ENCODE assay signal across 15 cellular contexts in the genomic region with DNA sequence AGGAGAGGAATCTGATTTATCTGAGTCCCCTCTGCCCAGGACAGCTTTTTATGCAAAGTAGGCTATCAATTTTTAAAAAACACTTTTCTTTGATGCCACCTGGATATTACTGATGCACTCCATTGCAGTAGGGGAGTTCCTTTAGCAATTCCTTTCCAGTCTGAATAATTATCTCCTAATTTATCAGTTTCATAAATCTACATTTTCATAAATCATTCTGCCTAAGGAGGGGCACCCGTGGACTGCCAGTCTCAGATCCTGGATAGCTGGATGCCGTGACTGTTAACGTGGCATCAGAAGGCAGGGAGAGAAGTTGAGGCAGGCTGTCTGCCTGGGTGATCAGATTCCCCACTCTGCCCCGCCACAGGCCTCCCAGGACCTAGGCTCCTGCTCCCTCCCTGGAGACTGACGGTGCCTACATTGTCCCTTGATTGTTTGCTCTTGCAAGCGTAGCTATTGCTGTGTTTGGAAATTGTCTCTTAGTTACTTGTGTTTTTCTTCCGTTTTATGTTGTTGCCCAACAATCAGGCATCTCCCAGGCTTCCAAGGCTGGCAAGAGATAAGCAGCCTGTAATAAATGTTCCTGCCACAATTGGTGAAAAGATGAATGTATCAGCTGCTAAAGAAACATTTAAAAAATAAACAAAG.
DNase-seq lines count a peak whose midpoint lies in the region; ATAC-seq and TF ChIP-seq lines count a peak whose summit lies in the region.
"Had no signal": no experiment of that assay in that cellular context is flagged by ENCODE, and none has a peak within 500 bp of the region (broad histone marks: within the 10 kb centered on the region; RNA-seq: fewer than 3 reads in every experiment).

No MANE protein-coding gene starts in this region.

- no peaks in the 10 kb centered on the region for H3K27me3 ChIP-seq in SK-N-SH (ENCODE audit: insufficient read depth)
- H3K27me3 ChIP-seq: SJCRH30 had no signal

- peaks cover 17% of the 10 kb centered on the region for H3K36me3 Mint-ChIP-seq in type B pancreatic cell
- H3K36me3 Mint-ChIP-seq: stimulated activated effector memory CD8-positive, alpha-beta T cell treated with anti-CD3 and anti-CD28 coated beads, Interleukin-12 subunit alpha, Interleukin-12 subunit beta, amount 100 ng/mL, for 72 hours had no signal

- no peak overlapping the region for H3K9ac ChIP-seq in SK-N-SH

- TF ChIP-seq RAD21 in SK-N-SH (IDR thresholded peaks at IDR 0.05; ENCODE audit: low read length): no peak

- no peaks in the 10 kb centered on the region for H3K79me2 ChIP-seq in SK-N-SH (ENCODE audit: insufficient read depth)

- H3K4me1 ChIP-seq in SK-N-SH (ENCODE audit: control insufficient read depth in 1 of 2, insufficient read depth in 2 of 2, low read depth in 1 of 2, low read length in 1 of 2): peaks cover 4 to 27% of the 10 kb centered on the region in 2 experiments; a peak in 2 of 4 replicates

- peak overlapping the region; percentile 6 for H3K4me3 Mint-ChIP-seq in type B pancreatic cell
- H3K4me3 Mint-ChIP-seq: naive thymus-derived CD8-positive, alpha-beta T cell; stimulated activated effector memory CD8-positive, alpha-beta T cell treated with anti-CD3 and anti-CD28 coated beads, Interleukin-12 subunit alpha, Interleukin-12 subunit beta, amount 100 ng/mL, for 72 hours had no signal

- DNase-seq in SK-N-SH: peak; percentile 45
- DNase-seq in choroid plexus epithelial cell (ENCODE audit: low read depth): peak; percentile 57
- peak; percentile 41 for DNase-seq in left kidney (ENCODE audit: low read depth, low spot score)
- DNase-seq in type B pancreatic cell (ENCODE audit: extremely low spot score, unreplicated experiment): no peak
- DNase-seq in amniotic stem cell (lab: John Stamatoyannopoulos, UW): no peak
- no peak for DNase-seq in SKM-1 treated with dmso at 0.1 percent for 144 hours (lab: John Stamatoyannopoulos, UW; ENCODE audit: unreplicated experiment)
- DNase-seq in activated CD8-positive, alpha-beta memory T cell treated with anti-CD3 and anti-CD28 coated beads, Interleukin-2, amount 50 U/mL, for 48 hours: no peak
- DNase-seq: ACHN; activated gamma-delta T cell treated with Interleukin-2 at 50 U/mL for 16 hours; effector CD8-positive, alpha-beta T cell; naive thymus-derived CD8-positive, alpha-beta T cell; SJCRH30; stimulated activated CD4-positive, alpha-beta T cell treated with anti-CD3 and anti-CD28 coated beads, Interleukin-15, amount 100 ng/mL, for 24 hours had no signal

- no peaks in the 10 kb centered on the region for H3K36me3 ChIP-seq in SK-N-SH (replicated peaks in 1 of 2; ENCODE audit: control insufficient read depth in 1 of 2, insufficient read depth in 2 of 2, low read length in 1 of 2)
- H3K36me3 ChIP-seq: SJCRH30 had no signal

- H3K4me3 ChIP-seq in SK-N-SH (ENCODE audit: low read depth in 2 of 2, low read length in 1 of 2): no peak overlapping the region
- H3K4me3 ChIP-seq in choroid plexus epithelial cell (ENCODE audit: low read depth, low read length): no peak overlapping the region
- H3K4me3 ChIP-seq: SJCRH30 had no signal

- WGBS in SK-N-SH (ENCODE audit: low lambda C conversion rate): 75% methylated on average over 7 of the region's 7 CpGs

- H3K27ac ChIP-seq in SK-N-SH (ENCODE audit: low read depth in 2 of 2, low read length in 1 of 2): peak overlapping the region in 1 of 2 experiments; percentile 30; a peak in 2 of 4 replicates
- H3K27ac ChIP-seq: SJCRH30 had no signal

- no peaks in the 10 kb centered on the region for H3F3A ChIP-seq in SK-N-SH (replicated peaks; ENCODE audit: insufficient read depth)

- H3K9me3 Mint-ChIP-seq in type B pancreatic cell: no peaks in the 10 kb centered on the region
- H3K9me3 Mint-ChIP-seq: naive thymus-derived CD8-positive, alpha-beta T cell; stimulated activated effector memory CD8-positive, alpha-beta T cell treated with anti-CD3 and anti-CD28 coated beads, Interleukin-12 subunit alpha, Interleukin-12 subunit beta, amount 100 ng/mL, for 72 hours had no signal

- H2AFZ ChIP-seq in SK-N-SH (ENCODE audit: low read depth): no peak overlapping the region

- H3K4me2 ChIP-seq in SK-N-SH: no peak overlapping the region

- no peak for ATAC-seq in SK-N-SH treated with all-trans-retinoic acid at 6 μM for 48 hours
- ATAC-seq: naive thymus-derived CD8-positive, alpha-beta T cell; stimulated activated effector memory CD8-positive, alpha-beta T cell treated with anti-CD3 and anti-CD28 coated beads, Interleukin-12 subunit alpha, Interleukin-12 subunit beta, amount 100 ng/mL, for 72 hours had no signal

- H3K4me1 Mint-ChIP-seq in type B pancreatic cell (ENCODE audit: unreplicated experiment): peaks cover 44% of the 10 kb centered on the region
- H3K4me1 Mint-ChIP-seq: stimulated activated effector memory CD8-positive, alpha-beta T cell treated with anti-CD3 and anti-CD28 coated beads, Interleukin-12 subunit alpha, Interleukin-12 subunit beta, amount 100 ng/mL, for 72 hours had no signal

- no peaks in the 10 kb centered on the region for H3K9me3 ChIP-seq in SK-N-SH
- H3K9me3 ChIP-seq: SJCRH30 had no signal

- no peaks in the 10 kb centered on the region for H3K9me2 ChIP-seq in SK-N-SH

- CTCF ChIA-PET in SK-N-SH (lab: Yijun Ruan, JAX): interaction anchor here (0.7 to 2.2 kb wide), 6 partner anchors 12 to 578 kb away, joined by 3 to 9 read pairs (median 3); no protein-coding TSS in a partner anchor

- no peak for TF ChIP-seq EP300 in SK-N-SH (IDR thresholded peaks at IDR 0.05; ENCODE audit: borderline replicate concordance in 1 of 2, low read depth in 1 of 2, low read length in 1 of 2)

- no peaks in the 10 kb centered on the region for H3K27me3 Mint-ChIP-seq in type B pancreatic cell
- H3K27me3 Mint-ChIP-seq: naive thymus-derived CD8-positive, alpha-beta T cell had no signal

- peak overlapping the region; percentile 92 for H3K27ac Mint-ChIP-seq in type B pancreatic cell
- H3K27ac Mint-ChIP-seq: stimulated activated effector memory CD8-positive, alpha-beta T cell treated with anti-CD3 and anti-CD28 coated beads, Interleukin-12 subunit alpha, Interleukin-12 subunit beta, amount 100 ng/mL, for 72 hours had no signal

- TF ChIP-seq CTCF in SK-N-SH (IDR thresholded peaks at IDR 0.05) (no peak), choroid plexus epithelial cell (conservative IDR thresholded peaks at IDR 0.05; ENCODE audit: low read depth, low read length) (no peak), type B pancreatic cell (conservative IDR thresholded peaks at IDR 0.05) (no peak)

- H4K20me1 ChIP-seq in SK-N-SH (ENCODE audit: insufficient read depth): no peaks in the 10 kb centered on the region; the same call in 1 of the 2 replicates

- POLR2A ChIA-PET in SK-N-SH (lab: Yijun Ruan, JAX): interaction anchor here (0.9 kb wide), 1 partner anchor 8 kb away, joined by 4 read pairs; no protein-coding TSS in a partner anchor

TF ChIP-seq in SK-N-SH, 30 proteins besides CTCF, POLR2A, EP300 and RAD21:
- 0 out of 2 replicates have a peak, but pooled peaks have one; percentile 30 for TF ChIP-seq RCOR1 (IDR thresholded peaks at IDR 0.05; ENCODE audit: low read length)
- TF ChIP-seq, protein P1, sequence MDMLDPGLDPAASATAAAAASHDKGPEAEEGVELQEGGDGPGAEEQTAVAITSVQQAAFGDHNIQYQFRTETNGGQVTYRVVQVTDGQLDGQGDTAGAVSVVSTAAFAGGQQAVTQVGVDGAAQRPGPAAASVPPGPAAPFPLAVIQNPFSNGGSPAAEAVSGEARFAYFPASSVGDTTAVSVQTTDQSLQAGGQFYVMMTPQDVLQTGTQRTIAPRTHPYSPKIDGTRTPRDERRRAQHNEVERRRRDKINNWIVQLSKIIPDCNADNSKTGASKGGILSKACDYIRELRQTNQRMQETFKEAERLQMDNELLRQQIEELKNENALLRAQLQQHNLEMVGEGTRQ (IDR thresholded peaks at IDR 0.05; ENCODE audit: borderline replicate concordance, low read depth, low read length): no peak

TF ChIP-seq in SK-N-SH treated with all-trans-retinoic acid at 6 μM for 48 hours, 23 proteins besides CTCF, POLR2A, EP300 and RAD21:
- no peak for TF ChIP-seq BACH2 (CRISPR knock-in tag; IDR thresholded peaks at IDR 0.05; ENCODE audit: borderline replicate concordance)
- TF ChIP-seq, protein P2, sequence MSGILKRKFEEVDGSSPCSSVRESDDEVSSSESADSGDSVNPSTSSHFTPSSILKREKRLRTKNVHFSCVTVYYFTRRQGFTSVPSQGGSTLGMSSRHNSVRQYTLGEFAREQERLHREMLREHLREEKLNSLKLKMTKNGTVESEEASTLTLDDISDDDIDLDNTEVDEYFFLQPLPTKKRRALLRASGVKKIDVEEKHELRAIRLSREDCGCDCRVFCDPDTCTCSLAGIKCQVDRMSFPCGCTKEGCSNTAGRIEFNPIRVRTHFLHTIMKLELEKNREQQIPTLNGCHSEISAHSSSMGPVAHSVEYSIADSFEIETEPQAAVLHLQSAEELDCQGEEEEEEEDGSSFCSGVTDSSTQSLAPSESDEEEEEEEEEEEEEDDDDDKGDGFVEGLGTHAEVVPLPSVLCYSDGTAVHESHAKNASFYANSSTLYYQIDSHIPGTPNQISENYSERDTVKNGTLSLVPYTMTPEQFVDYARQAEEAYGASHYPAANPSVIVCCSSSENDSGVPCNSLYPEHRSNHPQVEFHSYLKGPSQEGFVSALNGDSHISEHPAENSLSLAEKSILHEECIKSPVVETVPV (CRISPR knock-in tag; IDR thresholded peaks at IDR 0.05): no peak
- no peak for TF ChIP-seq ZFP30 (CRISPR knock-in tag; IDR thresholded peaks at IDR 0.05)
- TF ChIP-seq PPARA (CRISPR knock-in tag; IDR thresholded peaks at IDR 0.05; ENCODE audit: borderline replicate concordance): no peak
- no peak for TF ChIP-seq OSR1 (CRISPR knock-in tag; IDR thresholded peaks at IDR 0.05)
- TF ChIP-seq ZC3H10 (CRISPR knock-in tag; IDR thresholded peaks at IDR 0.05): no peak
- no peak for TF ChIP-seq ZNF8 (CRISPR knock-in tag; IDR thresholded peaks at IDR 0.05)
- TF ChIP-seq ESRRG (CRISPR knock-in tag; IDR thresholded peaks at IDR 0.05): no peak
- TF ChIP-seq, protein P3, sequence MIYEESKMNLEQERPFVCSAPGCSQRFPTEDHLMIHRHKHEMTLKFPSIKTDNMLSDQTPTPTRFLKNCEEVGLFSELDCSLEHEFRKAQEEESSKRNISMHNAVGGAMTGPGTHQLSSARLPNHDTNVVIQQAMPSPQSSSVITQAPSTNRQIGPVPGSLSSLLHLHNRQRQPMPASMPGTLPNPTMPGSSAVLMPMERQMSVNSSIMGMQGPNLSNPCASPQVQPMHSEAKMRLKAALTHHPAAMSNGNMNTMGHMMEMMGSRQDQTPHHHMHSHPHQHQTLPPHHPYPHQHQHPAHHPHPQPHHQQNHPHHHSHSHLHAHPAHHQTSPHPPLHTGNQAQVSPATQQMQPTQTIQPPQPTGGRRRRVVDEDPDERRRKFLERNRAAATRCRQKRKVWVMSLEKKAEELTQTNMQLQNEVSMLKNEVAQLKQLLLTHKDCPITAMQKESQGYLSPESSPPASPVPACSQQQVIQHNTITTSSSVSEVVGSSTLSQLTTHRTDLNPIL (CRISPR knock-in tag; IDR thresholded peaks at IDR 0.05; ENCODE audit: low read depth): no peak

Comparison
In these comparisons a context has a peak if more than half of its experiments do, and no peak if none do; other contexts are left out.
1. DNase-seq: peak in SK-N-SH (single experiment), choroid plexus epithelial cell (single experiment) and left kidney (single experiment); none in type B pancreatic cell (single experiment), amniotic stem cell (single experiment), SKM-1 treated with dmso at 0.1 percent for 144 hours (single experiment) and activated CD8-positive, alpha-beta memory T cell treated with anti-CD3 and anti-CD28 coated beads, Interleukin-2, amount 50 U/mL, for 48 hours (single experiment).